In the genomic region with DNA sequence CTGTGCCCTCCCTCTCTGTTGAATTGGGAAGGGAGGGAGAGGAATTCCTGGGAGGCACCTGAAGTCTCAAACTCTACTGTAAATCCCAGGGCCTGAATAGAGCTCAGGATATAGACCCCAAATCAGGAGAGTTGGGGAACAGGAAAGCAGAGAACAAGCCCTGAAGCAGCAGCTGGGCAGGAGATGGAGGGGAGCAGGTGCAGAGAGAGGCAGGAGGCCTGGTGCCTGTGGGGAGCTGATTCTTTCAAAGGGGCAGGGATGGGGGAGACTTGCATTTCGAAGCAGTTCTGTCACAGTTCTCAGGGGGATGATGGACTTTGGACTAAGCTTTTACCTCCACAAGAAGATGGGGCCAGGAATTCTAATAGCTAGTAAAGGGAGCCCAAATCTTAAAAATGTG, we compare ENCODE assay signal across 20 cellular contexts. TPM values are rescaled to one million over a fixed set of nuclear protein-coding genes. Genes with fewer than 3 reads are reported as not detected.
DNase-seq lines count a peak whose midpoint lies in the region; ATAC-seq and TF ChIP-seq lines count a peak whose summit lies in the region.
"Had no signal": no experiment of that assay in that cellular context is flagged by ENCODE, and none has a peak within 500 bp of the region (broad histone marks: within the 10 kb centered on the region; RNA-seq: fewer than 3 reads in every experiment).

No MANE protein-coding gene starts in this region.

- peak overlapping the region; percentile 29 for H3K4me2 ChIP-seq in Loucy (ENCODE audit: low read depth, low read length, poor library complexity, severe bottlenecking)
- H3K4me2 ChIP-seq: BLaER1 had no signal

- no peak for DNase-seq in T-helper 2 cell treated with Interferon-gamma antibody and Interleukin-4, amounts not matched to agents 5 μg/mL and 100 μg/mL, for 36 hours (ENCODE audit: low spot score)
- DNase-seq in T-helper 2 cell (no peak), breast epithelium (ENCODE audit: low spot score in 2 of 2) (no peak), LoVo (ENCODE audit: low spot score) (no peak)
- no peak for DNase-seq in activated T-helper 2 cell treated with anti-CD3 and anti-CD28 coated beads, Interferon-gamma antibody, Interleukin-2, Interleukin-4, amounts not matched to agents 10 μg/mL and 5 μg/mL and 100 μg/mL, durations not matched to agents 14 hours and 24 hours and 36 hours (ENCODE audit: low spot score)
- DNase-seq: Caco-2; CD4-positive, CD25-positive, alpha-beta regulatory T cell; CD8-positive, alpha-beta T cell; DMS153; DND-41; GM23248; H7; HCEC 1CT had no signal

- TF ChIP-seq CTCF in Loucy (conservative IDR thresholded peaks at IDR 0.05; ENCODE audit: low read length) (no peak), breast epithelium (IDR thresholded peaks at IDR 0.05) (no peak)

- no peaks in the 10 kb centered on the region for H4K20me1 ChIP-seq in Loucy (ENCODE audit: insufficient read depth, low read length, poor library complexity, severe bottlenecking)
- H4K20me1 ChIP-seq: BLaER1 had no signal

- H3K79me2 ChIP-seq in Loucy (ENCODE audit: insufficient read depth, low read length), result no peaks in the 10 kb centered on the region

- H3K27me3 Mint-ChIP-seq in T-helper 2 cell treated with Interferon-gamma antibody and Interleukin-4, amounts not matched to agents 5 μg/mL and 100 μg/mL, for 36 hours (ENCODE audit: low read depth), result peaks cover 6% of the 10 kb centered on the region
- H3K27me3 Mint-ChIP-seq in activated T-helper 2 cell treated with anti-CD3 and anti-CD28 coated beads, Interferon-gamma antibody, Interleukin-2, Interleukin-4, amounts not matched to agents 10 μg/mL and 5 μg/mL and 100 μg/mL, durations not matched to agents 14 hours and 24 hours and 36 hours (ENCODE audit: low read depth), result peaks cover 6% of the 10 kb centered on the region

- H3K4me3 ChIP-seq in Loucy (ENCODE audit: low read length, poor library complexity, severe bottlenecking) (no peak overlapping the region), breast epithelium (no peak overlapping the region)
- H3K4me3 ChIP-seq: BLaER1, GM23248 had no signal

- no peaks in the 10 kb centered on the region for H3K36me3 ChIP-seq in Loucy (ENCODE audit: insufficient read depth, low read length)
- H3K36me3 ChIP-seq in breast epithelium, result no peaks in the 10 kb centered on the region
- H3K36me3 ChIP-seq: BLaER1 had no signal

- H3K9me3 ChIP-seq in Loucy (ENCODE audit: insufficient read depth, low read depth, low read length) (no peaks in the 10 kb centered on the region), breast epithelium (no peaks in the 10 kb centered on the region)
- H3K9me3 ChIP-seq: BLaER1, Caco-2 had no signal

- no peak overlapping the region for H3K27ac ChIP-seq in breast epithelium
- H3K27ac ChIP-seq: 22Rv1, BLaER1, C4-2B, GM23248 had no signal

- no peaks in the 10 kb centered on the region for H3K4me1 ChIP-seq in Loucy (ENCODE audit: insufficient read depth, low read length, poor library complexity, severe bottlenecking)
- no peaks in the 10 kb centered on the region for H3K4me1 ChIP-seq in breast epithelium
- H3K4me1 ChIP-seq: BLaER1, Caco-2 had no signal

- peak overlapping the region; percentile 84 for H3K27ac Mint-ChIP-seq in T-helper 2 cell treated with Interferon-gamma antibody and Interleukin-4, amounts not matched to agents 5 μg/mL and 100 μg/mL, for 36 hours
- peak overlapping the region; percentile 33 for H3K27ac Mint-ChIP-seq in activated T-helper 2 cell treated with anti-CD3 and anti-CD28 coated beads, Interferon-gamma antibody, Interleukin-2, Interleukin-4, amounts not matched to agents 10 μg/mL and 5 μg/mL and 100 μg/mL, durations not matched to agents 14 hours and 24 hours and 36 hours
- H3K27ac Mint-ChIP-seq: B cell; CD8-positive, alpha-beta T cell had no signal

- no peaks in the 10 kb centered on the region for H3K9me3 Mint-ChIP-seq in T-helper 2 cell treated with Interferon-gamma antibody and Interleukin-4, amounts not matched to agents 5 μg/mL and 100 μg/mL, for 36 hours
- H3K9me3 Mint-ChIP-seq in activated T-helper 2 cell treated with anti-CD3 and anti-CD28 coated beads, Interferon-gamma antibody, Interleukin-2, Interleukin-4, amounts not matched to agents 10 μg/mL and 5 μg/mL and 100 μg/mL, durations not matched to agents 14 hours and 24 hours and 36 hours, result no peaks in the 10 kb centered on the region
- H3K9me3 Mint-ChIP-seq: CD8-positive, alpha-beta T cell had no signal

- H3K9me2 ChIP-seq in Loucy (replicated peaks; ENCODE audit: low read depth, low read length), result no peaks in the 10 kb centered on the region

- H3K9ac ChIP-seq in Loucy (ENCODE audit: low read depth, low read length, poor library complexity, severe bottlenecking), result no peak overlapping the region
- H3K9ac ChIP-seq: BLaER1, GM23248 had no signal

- no peak for TF ChIP-seq POLR2A in breast epithelium (IDR thresholded peaks at IDR 0.05)

- H3F3A ChIP-seq in Loucy (ENCODE audit: low read depth), result no peaks in the 10 kb centered on the region

- no peak for ATAC-seq in HG02588 (IDR thresholded peaks at IDR 0.05; ENCODE audit: unreplicated experiment)
- ATAC-seq: CD8-positive, alpha-beta T cell had no signal

- no peaks in the 10 kb centered on the region for H3K27me3 ChIP-seq in Loucy (ENCODE audit: insufficient read depth, low read length, poor library complexity, severe bottlenecking)
- H3K27me3 ChIP-seq in breast epithelium, result no peaks in the 10 kb centered on the region
- H3K27me3 ChIP-seq: BLaER1 had no signal

- intact Hi-C loops in activated T-helper 2 cell treated with anti-CD3 and anti-CD28 coated beads, Interferon-gamma antibody, Interleukin-2, Interleukin-4, amounts not matched to agents 10 μg/mL and 5 μg/mL and 100 μg/mL, durations not matched to agents 14 hours and 24 hours and 36 hours (cut with micrococcal nuclease), result loop anchor here (5.0 kb wide), 3 partner anchors 40 to 60 kb away; a partner anchor contains a TSS
- intact Hi-C loops in breast epithelium (cut with DNase I; ENCODE audit: low total_unique reads), result no loop called here

- no peak overlapping the region for H2AFZ ChIP-seq in Loucy (ENCODE audit: low read length)
- H2AFZ ChIP-seq: GM23248 had no signal

- peaks cover 44% of the 10 kb centered on the region for H3K4me1 Mint-ChIP-seq in T-helper 2 cell treated with Interferon-gamma antibody and Interleukin-4, amounts not matched to agents 5 μg/mL and 100 μg/mL, for 36 hours (ENCODE audit: low read depth)
- H3K4me1 Mint-ChIP-seq in activated T-helper 2 cell treated with anti-CD3 and anti-CD28 coated beads, Interferon-gamma antibody, Interleukin-2, Interleukin-4, amounts not matched to agents 10 μg/mL and 5 μg/mL and 100 μg/mL, durations not matched to agents 14 hours and 24 hours and 36 hours (ENCODE audit: low read depth), result peaks cover 45% of the 10 kb centered on the region
- H3K4me1 Mint-ChIP-seq: B cell had no signal

- H3K4me3 Mint-ChIP-seq in T-helper 2 cell treated with Interferon-gamma antibody and Interleukin-4, amounts not matched to agents 5 μg/mL and 100 μg/mL, for 36 hours, result peak overlapping the region; percentile 73
- peak overlapping the region; percentile 11 for H3K4me3 Mint-ChIP-seq in activated T-helper 2 cell treated with anti-CD3 and anti-CD28 coated beads, Interferon-gamma antibody, Interleukin-2, Interleukin-4, amounts not matched to agents 10 μg/mL and 5 μg/mL and 100 μg/mL, durations not matched to agents 14 hours and 24 hours and 36 hours (ENCODE audit: low read depth)
- H3K4me3 Mint-ChIP-seq: B cell; CD4-positive, CD25-positive, alpha-beta regulatory T cell; CD8-positive, alpha-beta T cell had no signal

- no peaks in the 10 kb centered on the region for H3K36me3 Mint-ChIP-seq in T-helper 2 cell treated with Interferon-gamma antibody and Interleukin-4, amounts not matched to agents 5 μg/mL and 100 μg/mL, for 36 hours (ENCODE audit: low read depth)
- H3K36me3 Mint-ChIP-seq in activated T-helper 2 cell treated with anti-CD3 and anti-CD28 coated beads, Interferon-gamma antibody, Interleukin-2, Interleukin-4, amounts not matched to agents 10 μg/mL and 5 μg/mL and 100 μg/mL, durations not matched to agents 14 hours and 24 hours and 36 hours (ENCODE audit: low read depth), result no peaks in the 10 kb centered on the region
- H3K36me3 Mint-ChIP-seq: CD4-positive, CD25-positive, alpha-beta regulatory T cell; CD8-positive, alpha-beta T cell had no signal

RNA-seq across cellular contexts. Expression of a gene that starts 50.2 kb away (rescaled TPM):
- total RNA-seq in activated T-helper 2 cell treated with anti-CD3 and anti-CD28 coated beads, Interferon-gamma antibody, Interleukin-2, Interleukin-4, amounts not matched to agents 10 μg/mL and 5 μg/mL and 100 μg/mL, durations not matched to agents 14 hours and 24 hours and 36 hours, result 0.76 and 1.1 TPM in 2 replicates
- under 1 TPM; 0.29 to 0.48 (median 0.33) TPM for total RNA-seq in breast epithelium
- total RNA-seq: Caco-2, H1, H7 had no signal
